In genomic region chr7:74275401-74275881, GRCh38 we compare ENCODE assay signal across 8 cellular contexts. TPM values are rescaled to one million over a fixed set of nuclear protein-coding genes. Genes with fewer than 3 reads are reported as not detected.
A peak's percentile ranks its signal among the peaks of the same experiment; 100 is the strongest.
DNase-seq lines count a peak whose midpoint lies in the region; ATAC-seq and TF ChIP-seq lines count a peak whose summit lies in the region.
"Had no signal": no experiment of that assay in that cellular context is flagged by ENCODE, and none has a peak within 500 bp of the region (broad histone marks: within the 10 kb centered on the region; RNA-seq: fewer than 3 reads in every experiment).

No MANE protein-coding gene starts in this region.

- H3K27me3 Mint-ChIP-seq in endodermal cell (ENCODE audit: insufficient read depth) (no peaks in the 10 kb centered on the region), neural progenitor cell (ENCODE audit: insufficient read depth, low read depth) (peaks cover 5% of the 10 kb centered on the region)
- H3K27me3 Mint-ChIP-seq in activated CD4-positive, alpha-beta T cell treated with anti-CD3 and anti-CD28 coated beads, Interleukin-2, amount 10 ng/mL, durations not matched to agents 7 days and 5 days = no peaks in the 10 kb centered on the region

- WGBS in endodermal cell (ENCODE audit: insufficient coverage in 1 of 2, insufficient read length in 1 of 2), 2 experiments = 56 to 69% methylated on average over 3 to 6 of the region's 6 CpGs

- H3K27me3 ChIP-seq in MG63 = no peaks in the 10 kb centered on the region
- H3K27me3 ChIP-seq in endodermal cell (ENCODE audit: control insufficient read depth, insufficient read depth, low read length, poor library complexity, severe bottlenecking) = no peaks in the 10 kb centered on the region
- H3K27me3 ChIP-seq in neural progenitor cell = no peaks in the 10 kb centered on the region

- peak; percentile 85 for TF ChIP-seq CTCF in GM12864 (IDR thresholded peaks at IDR 0.05; ENCODE audit: low read depth, low read length, missing control alignments)
- TF ChIP-seq CTCF in endodermal cell (conservative IDR thresholded peaks at IDR 0.05) = peak; percentile 90
- TF ChIP-seq CTCF in neural progenitor cell (IDR thresholded peaks at IDR 0.05) = peak; percentile 63
- no peak for TF ChIP-seq CTCF in omental fat pad (IDR thresholded peaks at IDR 0.05)

- H3K27ac ChIP-seq in endodermal cell (ENCODE audit: low read depth, low read length) = no peak overlapping the region
- H3K27ac ChIP-seq in neural progenitor cell = no peak overlapping the region

- peaks cover 19% of the 10 kb centered on the region for H3K4me1 Mint-ChIP-seq in endodermal cell
- peaks cover 26% of the 10 kb centered on the region for H3K4me1 Mint-ChIP-seq in neural progenitor cell
- H3K4me1 Mint-ChIP-seq in activated CD4-positive, alpha-beta T cell treated with anti-CD3 and anti-CD28 coated beads, Interleukin-2, amount 10 ng/mL, durations not matched to agents 7 days and 5 days = peaks cover 15% of the 10 kb centered on the region

- no peak overlapping the region for H2AFZ ChIP-seq in neural progenitor cell (replicated peaks)

- H3K4me3 ChIP-seq in GM12864 (ENCODE audit: low read depth, low read length) (no peak overlapping the region), MG63 (no peak overlapping the region), endodermal cell (ENCODE audit: low read length) (no peak overlapping the region), neural progenitor cell (no peak overlapping the region)

- CTCF ChIA-PET in activated CD4-positive, alpha-beta T cell treated with anti-CD3 and anti-CD28 coated beads, Interleukin-2, amount 10 ng/mL, durations not matched to agents 7 days and 5 days (lab: Charles Lee) = interaction anchor here (0.6 to 2.3 kb wide), 7 partner anchors 9 to 125 kb away, joined by 3 to 6 read pairs (median 3); partner anchors contain the start of gene CLIP2

- H3K36me3 ChIP-seq in MG63 = no peaks in the 10 kb centered on the region
- no peaks in the 10 kb centered on the region for H3K36me3 ChIP-seq in endodermal cell (ENCODE audit: control insufficient read depth, insufficient read depth, low read length)
- H3K36me3 ChIP-seq in neural progenitor cell = no peaks in the 10 kb centered on the region

- no peaks in the 10 kb centered on the region for H3K9me3 Mint-ChIP-seq in endodermal cell
- no peaks in the 10 kb centered on the region for H3K9me3 Mint-ChIP-seq in neural progenitor cell
- H3K9me3 Mint-ChIP-seq in activated CD4-positive, alpha-beta T cell treated with anti-CD3 and anti-CD28 coated beads, Interleukin-2, amount 10 ng/mL, durations not matched to agents 7 days and 5 days = no peaks in the 10 kb centered on the region
- H3K9me3 Mint-ChIP-seq: activated T-cell treated with anti-CD3 and anti-CD28 coated beads, Interleukin-2, amount 50 U/mL, for 4 hours had no signal

- DNase-seq in GM12864 (ENCODE audit: low read depth) (no peak), MG63 (peak; percentile 14), endodermal cell (peak; percentile 91), neural progenitor cell (ENCODE audit: low spot score) (peak; percentile 46), NCI-H526 treated with DMSO at 0.1 percent for 48 hours (lab: John Stamatoyannopoulos, UW) (no peak), omental fat pad (ENCODE audit: low spot score) (no peak)
- no peak for DNase-seq in activated CD4-positive, alpha-beta T cell treated with anti-CD3 and anti-CD28 coated beads, Interleukin-2, amount 10 ng/mL, durations not matched to agents 7 days and 5 days
- DNase-seq: activated T-cell treated with anti-CD3 and anti-CD28 coated beads, Interleukin-2, amount 50 U/mL, for 4 hours had no signal

- no peak for ATAC-seq in omental fat pad (ENCODE audit: low FRiP score)

- H4K20me1 ChIP-seq in neural progenitor cell (ENCODE audit: low read depth) = no peaks in the 10 kb centered on the region

- H3K9ac ChIP-seq in endodermal cell (ENCODE audit: extremely low read depth, low read length, poor library complexity, severe bottlenecking) = no peak overlapping the region
- no peak overlapping the region for H3K9ac ChIP-seq in neural progenitor cell

- H3K4me1 ChIP-seq in endodermal cell (ENCODE audit: control insufficient read depth, insufficient read depth, low read length) (peaks cover 5% of the 10 kb centered on the region), neural progenitor cell (no peaks in the 10 kb centered on the region)

- H3K4me3 Mint-ChIP-seq in endodermal cell (no peak overlapping the region), neural progenitor cell (no peak overlapping the region)
- no peak overlapping the region for H3K4me3 Mint-ChIP-seq in activated CD4-positive, alpha-beta T cell treated with anti-CD3 and anti-CD28 coated beads, Interleukin-2, amount 10 ng/mL, durations not matched to agents 7 days and 5 days
- H3K4me3 Mint-ChIP-seq: activated T-cell treated with anti-CD3 and anti-CD28 coated beads, Interleukin-2, amount 50 U/mL, for 4 hours had no signal

- no peaks in the 10 kb centered on the region for H3F3A ChIP-seq in neural progenitor cell (ENCODE audit: low read depth)

- H3K36me3 Mint-ChIP-seq in endodermal cell (ENCODE audit: low read depth) = no peaks in the 10 kb centered on the region
- H3K36me3 Mint-ChIP-seq in neural progenitor cell = no peaks in the 10 kb centered on the region
- H3K36me3 Mint-ChIP-seq in activated CD4-positive, alpha-beta T cell treated with anti-CD3 and anti-CD28 coated beads, Interleukin-2, amount 10 ng/mL, durations not matched to agents 7 days and 5 days (ENCODE audit: low read depth) = no peaks in the 10 kb centered on the region

- no peak overlapping the region for H3K4me2 ChIP-seq in neural progenitor cell

- POLR2A ChIA-PET in activated CD4-positive, alpha-beta T cell treated with anti-CD3 and anti-CD28 coated beads, Interleukin-2, amount 10 ng/mL, durations not matched to agents 7 days and 5 days (lab: Charles Lee) = no interaction called here

- H3K9me3 ChIP-seq in MG63 (no peaks in the 10 kb centered on the region), endodermal cell (ENCODE audit: control insufficient read depth, low read length) (no peaks in the 10 kb centered on the region), neural progenitor cell (ENCODE audit: low read depth) (no peaks in the 10 kb centered on the region)

- H3K27ac Mint-ChIP-seq in endodermal cell (no peak overlapping the region), neural progenitor cell (no peak overlapping the region)
- no peak overlapping the region for H3K27ac Mint-ChIP-seq in activated CD4-positive, alpha-beta T cell treated with anti-CD3 and anti-CD28 coated beads, Interleukin-2, amount 10 ng/mL, durations not matched to agents 7 days and 5 days

- no peaks in the 10 kb centered on the region for H3K79me2 ChIP-seq in neural progenitor cell (ENCODE audit: low read depth)

RNA-seq across cellular contexts. Expression of gene CLIP2, which starts 13.8 kb away (rescaled TPM):
- total RNA-seq in MG63 (2014; rRNA removed; shearing (Covaris generic); ENCODE audit: low replicate concordance) = 6.3 and 6.9 TPM in 2 replicates
- total RNA-seq in endodermal cell = 10 to 100 TPM; 44.3 to 57.2 TPM
- 32.1 TPM for polyA plus RNA-seq in endodermal cell (2013, experiment 1 of 2)
- polyA plus RNA-seq in endodermal cell (2013, experiment 2 of 2) = 33.9 TPM
- total RNA-seq in neural progenitor cell (ENCODE audit: low replicate concordance) = 7.5 and 29.6 TPM in 2 replicates
- total RNA-seq in omental fat pad = 10 to 100 TPM in 3 of 4 donors, 1 to 10 TPM in 1; 9.6 to 23.3 (median 16.4) TPM
- under 1 TPM; 0.72 to 0.89 TPM for total RNA-seq in activated CD4-positive, alpha-beta T cell treated with anti-CD3 and anti-CD28 coated beads, Interleukin-2, amount 10 ng/mL, durations not matched to agents 7 days and 5 days

RNA-seq across cellular contexts. Expression of gene RFC2, which starts 21.2 kb away (rescaled TPM):
- total RNA-seq in MG63 (2014; rRNA removed; shearing (Covaris generic); ENCODE audit: low replicate concordance) = 17.3 and 27.4 TPM in 2 replicates
- total RNA-seq in endodermal cell (10 to 100 TPM; 56.7 to 71.6 TPM), neural progenitor cell (ENCODE audit: low replicate concordance) (66.0 and 71.3 TPM in 2 replicates), omental fat pad (10 to 100 TPM; 10.9 to 14.8 (median 12.3) TPM)
- polyA plus RNA-seq in endodermal cell (2013, experiment 1 of 2) = 51.0 TPM
- 47.1 TPM for polyA plus RNA-seq in endodermal cell (2013, experiment 2 of 2)
- 10 to 100 TPM; 52.2 to 62.9 TPM for total RNA-seq in activated CD4-positive, alpha-beta T cell treated with anti-CD3 and anti-CD28 coated beads, Interleukin-2, amount 10 ng/mL, durations not matched to agents 7 days and 5 days

Comparison
In these comparisons a context has a peak if more than half of its experiments do, and no peak if none do; other contexts are left out.
1. DNase-seq: peak in MG63 (single experiment), endodermal cell (single experiment) and neural progenitor cell (single experiment); none in GM12864 (single experiment), NCI-H526 treated with DMSO at 0.1 percent for 48 hours (single experiment), omental fat pad (single experiment) and activated CD4-positive, alpha-beta T cell treated with anti-CD3 and anti-CD28 coated beads, Interleukin-2, amount 10 ng/mL, durations not matched to agents 7 days and 5 days (single experiment).
2. CTCF ChIP-seq: peak in GM12864 (single experiment), endodermal cell (single experiment) and neural progenitor cell (single experiment); none in omental fat pad (0 of 3).